ENCODE assay signal across 4 cellular contexts in the genomic region with DNA sequence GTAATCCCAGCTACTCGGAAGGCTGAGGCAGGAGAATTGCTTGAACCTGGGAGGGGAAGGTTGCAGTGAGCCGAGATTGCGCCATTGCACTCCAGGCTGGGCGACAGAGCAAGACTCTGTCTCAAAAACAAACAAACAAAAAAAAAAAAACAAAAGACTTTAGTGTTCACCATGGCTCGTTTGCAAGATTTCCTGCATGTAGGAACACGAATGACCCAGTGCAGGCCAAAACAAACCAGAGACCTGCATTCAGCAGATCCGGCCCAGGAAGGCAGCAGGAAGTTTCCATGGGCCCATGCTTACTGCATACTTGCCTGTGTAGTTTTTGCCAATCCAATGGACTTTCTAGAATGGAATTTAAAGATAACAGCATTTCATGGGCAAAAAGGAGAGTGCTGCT.
A peak's percentile ranks its signal among the peaks of the same experiment; 100 is the strongest.
DNase-seq lines count a peak whose midpoint lies in the region; ATAC-seq, FAIRE-seq and TF ChIP-seq lines count a peak whose summit lies in the region.
"Not testable (repeated sequence)": the region's sequence is repeated elsewhere in the genome, so short reads cannot be mapped to it uniquely, and the experiment has no call there.

No MANE protein-coding gene starts in this region.

- TF ChIP-seq CTCF in RWPE2 (IDR thresholded peaks at IDR 0.05; ENCODE audit: poor library complexity, severe bottlenecking); foreskin keratinocyte (conservative IDR thresholded peaks at IDR 0.05); HepG2 (CRISPR knock-in tag; IDR thresholded peaks at IDR 0.05); prostate gland (IDR thresholded peaks at IDR 0.05): not testable (repeated sequence)

- H4K20me1 ChIP-seq in HepG2 (ENCODE audit: insufficient read depth, low read length) = not testable (repeated sequence)

- not testable (repeated sequence) for H3K4me3 ChIP-seq in RWPE2 (ENCODE audit: severe bottlenecking); HepG2 (replicated peaks in 1 of 3; ENCODE audit: insufficient read depth in 1 of 3, low read depth in 2 of 3, low read length in 3 of 3); prostate gland

- not testable (repeated sequence) for H3K4me2 ChIP-seq in HepG2 (ENCODE audit: low read depth, low read length)

- not testable (repeated sequence) for TF ChIP-seq POLR2A in HepG2 (IDR thresholded peaks at IDR 0.05; ENCODE audit: insufficient read depth in 1 of 2, low read depth in 2 of 2, low read length in 2 of 2); prostate gland (IDR thresholded peaks at IDR 0.05)

- not testable (repeated sequence) for FAIRE-seq in HepG2 (lab: Jason Lieb, UNC)

- BruUV-seq in HepG2 (replicated peaks; lab: Mats Ljungman, UMichigan) = not testable (repeated sequence)

- H3K36me3 ChIP-seq in RWPE2 (ENCODE audit: low read depth); HepG2 (replicated peaks in 1 of 2; ENCODE audit: control insufficient read depth in 1 of 2, insufficient read depth in 2 of 2, low read length in 2 of 2); prostate gland: not testable (repeated sequence)

- TF ChIP-seq RAD21 in HepG2 (CRISPR knock-in tag; IDR thresholded peaks at IDR 0.05) = not testable (repeated sequence)

- POLR2A ChIA-PET in HepG2 (lab: Yijun Ruan, JAX) = not testable (repeated sequence)

- H3K4me1 ChIP-seq in RWPE2 (ENCODE audit: insufficient read depth, poor library complexity, severe bottlenecking); foreskin keratinocyte; HepG2 (ENCODE audit: insufficient read depth, low read length); prostate gland (replicated peaks): not testable (repeated sequence)

- not testable (repeated sequence) for H3K9me3 ChIP-seq in RWPE2 (ENCODE audit: severe bottlenecking); HepG2 (ENCODE audit: low read length); prostate gland

- ATAC-seq in RWPE2 (ENCODE audit: low read depth) = peak; percentile 76
- ATAC-seq in foreskin keratinocyte = peak; percentile 44
- ATAC-seq in HepG2 = peak; percentile 74

- intact Hi-C loops in HepG2 (cut with micrococcal nuclease; ENCODE audit: unreplicated experiment); prostate gland (cut with DNase I): not testable (repeated sequence)

- not testable (repeated sequence) for H3K27me3 ChIP-seq in RWPE2 (ENCODE audit: insufficient read depth, poor library complexity, severe bottlenecking); foreskin keratinocyte; HepG2 (ENCODE audit: control insufficient read depth in 1 of 2, insufficient read depth in 2 of 2, low read length in 2 of 2); prostate gland (replicated peaks; ENCODE audit: insufficient read depth)

- WGBS in HepG2 (ENCODE audit: low lambda C conversion rate) = 19% methylated on average over 5 of the region's 7 CpGs
- 21% methylated on average over 4 of the region's 7 CpGs for WGBS in prostate gland

- H3K27ac ChIP-seq in RWPE2 (ENCODE audit: poor library complexity, severe bottlenecking); foreskin keratinocyte; HepG2 (ENCODE audit: extremely low read length, insufficient read depth, low read length); prostate gland: not testable (repeated sequence)

- not testable (repeated sequence) for H3K9ac ChIP-seq in HepG2 (ENCODE audit: insufficient read depth, low read depth, low read length)

- not testable (repeated sequence) for H3K79me2 ChIP-seq in HepG2 (ENCODE audit: insufficient read depth, low read length)

- TF ChIP-seq EP300 in HepG2 (IDR thresholded peaks at IDR 0.05; ENCODE audit: low read depth in 2 of 2, low read length in 2 of 2); HepG2 (CRISPR knock-in tag; IDR thresholded peaks at IDR 0.05; ENCODE audit: borderline replicate concordance): not testable (repeated sequence)

- not testable (repeated sequence) for DNase-seq in RWPE2 (ENCODE audit: low spot score); foreskin keratinocyte; HepG2 (ENCODE audit: low spot score)
- DNase-seq in prostate gland (ENCODE audit: low spot score) = peak; percentile 4

- in situ Hi-C loops in HepG2 (cut with HindIII; ENCODE audit: extremely low pct_ligation_motif_present, low pct_unique_long_range_greater_than_20kb) = not testable (repeated sequence)

- CTCF ChIA-PET in HepG2 (lab: Yijun Ruan, JAX; ENCODE audit: low intra/inter-chr PET ratio, low total read pairs) = not testable (repeated sequence)

- H2AFZ ChIP-seq in HepG2 (ENCODE audit: low read length) = not testable (repeated sequence)

TF ChIP-seq in HepG2, 621 proteins besides CTCF, POLR2A, EP300 and RAD21:
- not testable (repeated sequence) for TF ChIP-seq FOXP1 (IDR thresholded peaks at IDR 0.05)
- TF ChIP-seq FOXP1 (CRISPR knock-in tag; IDR thresholded peaks at IDR 0.05) (peak; percentile 21; the same call in 1 of the 2 replicates), SOX5 (CRISPR knock-in tag; IDR thresholded peaks at IDR 0.05; ENCODE audit: borderline replicate concordance) (peak; percentile 19; the same call in 1 of the 2 replicates)
